ENCODE assay signal across 2 cellular contexts in the genomic region with DNA sequence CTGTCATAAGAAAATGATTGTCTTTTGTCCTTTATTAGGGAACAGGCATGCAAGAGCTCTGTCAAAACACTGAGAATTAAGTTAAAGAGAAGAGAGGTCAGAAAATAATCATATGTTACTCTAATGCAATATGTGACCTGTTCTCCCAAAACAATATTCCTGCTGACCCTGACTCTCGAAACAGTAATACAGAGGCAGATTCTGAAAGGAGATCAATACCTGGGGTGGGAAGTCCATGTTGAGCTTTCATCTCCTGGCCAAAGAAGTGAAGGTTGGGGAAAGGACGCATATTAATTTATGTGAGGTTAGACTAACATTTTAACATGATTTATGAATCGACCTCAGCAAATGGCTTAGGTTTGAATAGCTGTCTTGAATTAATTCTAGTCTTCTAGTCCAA.
A peak's percentile ranks its signal among the peaks of the same experiment; 100 is the strongest.
TF ChIP-seq lines count a peak whose summit lies in the region.

No MANE protein-coding gene starts in this region.

TF ChIP-seq in IMR-90, 13 proteins besides CTCF, POLR2A, EP300 and RAD21:
- TF ChIP-seq, protein P1, sequence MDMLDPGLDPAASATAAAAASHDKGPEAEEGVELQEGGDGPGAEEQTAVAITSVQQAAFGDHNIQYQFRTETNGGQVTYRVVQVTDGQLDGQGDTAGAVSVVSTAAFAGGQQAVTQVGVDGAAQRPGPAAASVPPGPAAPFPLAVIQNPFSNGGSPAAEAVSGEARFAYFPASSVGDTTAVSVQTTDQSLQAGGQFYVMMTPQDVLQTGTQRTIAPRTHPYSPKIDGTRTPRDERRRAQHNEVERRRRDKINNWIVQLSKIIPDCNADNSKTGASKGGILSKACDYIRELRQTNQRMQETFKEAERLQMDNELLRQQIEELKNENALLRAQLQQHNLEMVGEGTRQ (IDR thresholded peaks at IDR 0.05; ENCODE audit: low read depth, low read length): no peak
- TF ChIP-seq MAFK (IDR thresholded peaks at IDR 0.05; ENCODE audit: low read depth, low read length): no peak
- TF ChIP-seq CEBPB (IDR thresholded peaks at IDR 0.05; ENCODE audit: low read depth, low read length): no peak
- TF ChIP-seq FOS (IDR thresholded peaks at IDR 0.05; ENCODE audit: low read depth, low read length): no peak
- no peak for TF ChIP-seq CHD1 (IDR thresholded peaks at IDR 0.05; ENCODE audit: low read depth, low read length)
- no peak for TF ChIP-seq BHLHE40 (IDR thresholded peaks at IDR 0.05; ENCODE audit: low read depth, low read length)
- no peak for TF ChIP-seq NFE2L2 (IDR thresholded peaks at IDR 0.05; ENCODE audit: low read depth, low read length)
- no peak for TF ChIP-seq MXI1 (IDR thresholded peaks at IDR 0.05; ENCODE audit: borderline replicate concordance, low read depth, low read length)
- TF ChIP-seq, protein P2, sequence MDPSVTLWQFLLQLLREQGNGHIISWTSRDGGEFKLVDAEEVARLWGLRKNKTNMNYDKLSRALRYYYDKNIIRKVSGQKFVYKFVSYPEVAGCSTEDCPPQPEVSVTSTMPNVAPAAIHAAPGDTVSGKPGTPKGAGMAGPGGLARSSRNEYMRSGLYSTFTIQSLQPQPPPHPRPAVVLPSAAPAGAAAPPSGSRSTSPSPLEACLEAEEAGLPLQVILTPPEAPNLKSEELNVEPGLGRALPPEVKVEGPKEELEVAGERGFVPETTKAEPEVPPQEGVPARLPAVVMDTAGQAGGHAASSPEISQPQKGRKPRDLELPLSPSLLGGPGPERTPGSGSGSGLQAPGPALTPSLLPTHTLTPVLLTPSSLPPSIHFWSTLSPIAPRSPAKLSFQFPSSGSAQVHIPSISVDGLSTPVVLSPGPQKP (IDR thresholded peaks at IDR 0.05; ENCODE audit: borderline replicate concordance, low read depth, low read length): no peak

TF ChIP-seq in liver, 16 proteins besides CTCF, POLR2A, EP300 and RAD21 (continued from another document):
- TF ChIP-seq, protein P3, sequence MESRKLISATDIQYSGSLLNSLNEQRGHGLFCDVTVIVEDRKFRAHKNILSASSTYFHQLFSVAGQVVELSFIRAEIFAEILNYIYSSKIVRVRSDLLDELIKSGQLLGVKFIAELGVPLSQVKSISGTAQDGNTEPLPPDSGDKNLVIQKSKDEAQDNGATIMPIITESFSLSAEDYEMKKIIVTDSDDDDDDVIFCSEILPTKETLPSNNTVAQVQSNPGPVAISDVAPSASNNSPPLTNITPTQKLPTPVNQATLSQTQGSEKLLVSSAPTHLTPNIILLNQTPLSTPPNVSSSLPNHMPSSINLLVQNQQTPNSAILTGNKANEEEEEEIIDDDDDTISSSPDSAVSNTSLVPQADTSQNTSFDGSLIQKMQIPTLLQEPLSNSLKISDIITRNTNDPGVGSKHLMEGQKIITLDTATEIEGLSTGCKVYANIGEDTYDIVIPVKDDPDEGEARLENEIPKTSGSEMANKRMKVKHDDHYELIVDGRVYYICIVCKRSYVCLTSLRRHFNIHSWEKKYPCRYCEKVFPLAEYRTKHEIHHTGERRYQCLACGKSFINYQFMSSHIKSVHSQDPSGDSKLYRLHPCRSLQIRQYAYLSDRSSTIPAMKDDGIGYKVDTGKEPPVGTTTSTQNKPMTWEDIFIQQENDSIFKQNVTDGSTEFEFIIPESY (IDR thresholded peaks at IDR 0.05): no peak
- TF ChIP-seq SP1 (IDR thresholded peaks at IDR 0.05) (no peak), EGR1 (IDR thresholded peaks at IDR 0.05; ENCODE audit: low read depth in 2 of 2) (no peak), YY1 (IDR thresholded peaks at IDR 0.05) (no peak), HNF4A (conservative IDR thresholded peaks at IDR 0.05) (peak; percentile 50 to 72), FOXA1 (IDR thresholded peaks at IDR 0.05) (no peak)
- TF ChIP-seq, protein P4, sequence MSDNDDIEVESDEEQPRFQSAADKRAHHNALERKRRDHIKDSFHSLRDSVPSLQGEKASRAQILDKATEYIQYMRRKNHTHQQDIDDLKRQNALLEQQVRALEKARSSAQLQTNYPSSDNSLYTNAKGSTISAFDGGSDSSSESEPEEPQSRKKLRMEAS (IDR thresholded peaks at IDR 0.05): no peak
